In genomic region chr6:15402401-15403045, GRCh38 we compare ENCODE assay signal across 13 cellular contexts.
DNase-seq lines count a peak whose midpoint lies in the region; ATAC-seq, FAIRE-seq and TF ChIP-seq lines count a peak whose summit lies in the region.
"Had no signal": no experiment of that assay in that cellular context is flagged by ENCODE, and none has a peak within 500 bp of the region (broad histone marks: within the 10 kb centered on the region; RNA-seq: fewer than 3 reads in every experiment).

No MANE protein-coding gene starts in this region.

- H3K4me3 ChIP-seq in right cardiac atrium (ENCODE audit: low read length): no peak overlapping the region
- H3K4me3 ChIP-seq in heart left ventricle: no peak overlapping the region
- no peak overlapping the region for H3K4me3 ChIP-seq in astrocyte (ENCODE audit: insufficient read depth, low read depth, low read length)

- intact Hi-C loops in right cardiac atrium (cut with DNase I) (no loop called here), heart left ventricle (cut with DNase I) (loop anchor here in 4 of 10 donors (5.0 kb wide), 2 partner anchors 35 to 90 kb away; no protein-coding TSS in a partner anchor)

- peaks cover 98% of the 10 kb centered on the region for H3K79me2 ChIP-seq in astrocyte (ENCODE audit: insufficient read depth, low read length)

- H4K20me1 ChIP-seq in astrocyte (ENCODE audit: insufficient read depth, low read length): peaks cover 97% of the 10 kb centered on the region

- H3K4me2 ChIP-seq in astrocyte (ENCODE audit: low read length): no peak overlapping the region

- H3K4me1 ChIP-seq in right cardiac atrium (ENCODE audit: control insufficient read depth, insufficient read depth, low read length) (peaks cover 19% of the 10 kb centered on the region), heart left ventricle (peaks cover 4 to 80% (median 55%) of the 10 kb centered on the region in 12 donors), astrocyte (ENCODE audit: insufficient read depth, low read length) (peaks cover 24% of the 10 kb centered on the region)

- no peaks in the 10 kb centered on the region for H3K9me3 ChIP-seq in right cardiac atrium (ENCODE audit: control insufficient read depth, low read length)
- H3K9me3 ChIP-seq in heart left ventricle: no peaks in the 10 kb centered on the region
- no peaks in the 10 kb centered on the region for H3K9me3 ChIP-seq in astrocyte (ENCODE audit: insufficient read depth, low read depth, low read length)
- H3K9me3 ChIP-seq: BE2C had no signal

- no peaks in the 10 kb centered on the region for H3K27me3 Mint-ChIP-seq in astrocyte (ENCODE audit: low read depth, unreplicated experiment)
- H3K27me3 Mint-ChIP-seq in mesothelial cell of epicardium (ENCODE audit: low read depth): no peaks in the 10 kb centered on the region
- no peaks in the 10 kb centered on the region for H3K27me3 Mint-ChIP-seq in type B pancreatic cell

- H3K36me3 Mint-ChIP-seq in astrocyte (ENCODE audit: low read depth, unreplicated experiment) (no peaks in the 10 kb centered on the region), mesothelial cell of epicardium (no peaks in the 10 kb centered on the region), type B pancreatic cell (peaks cover 2% of the 10 kb centered on the region)

- no peak for TF ChIP-seq POLR2A in heart left ventricle (IDR thresholded peaks at IDR 0.05)

- ATAC-seq in right cardiac atrium (no peak), heart left ventricle (no peak), HG02884 (IDR thresholded peaks at IDR 0.05; ENCODE audit: unreplicated experiment) (no peak)
- ATAC-seq: activated CD4-positive, CD25-positive, alpha-beta regulatory T cell treated with anti-CD3 and anti-CD28 coated beads, Interleukin-2, amount 50 U/mL, for 24 hours had no signal

- TF ChIP-seq CTCF in heart left ventricle (IDR thresholded peaks at IDR 0.05): no peak
- TF ChIP-seq CTCF in astrocyte (IDR thresholded peaks at IDR 0.05; ENCODE audit: insufficient read depth, low read depth, low read length): no peak
- no peak for TF ChIP-seq CTCF in mesothelial cell of epicardium (IDR thresholded peaks at IDR 0.05; ENCODE audit: unreplicated experiment)
- no peak for TF ChIP-seq CTCF in type B pancreatic cell (conservative IDR thresholded peaks at IDR 0.05)

- H3K27me3 ChIP-seq in right cardiac atrium (ENCODE audit: control insufficient read depth, insufficient read depth): no peaks in the 10 kb centered on the region
- no peaks in the 10 kb centered on the region for H3K27me3 ChIP-seq in heart left ventricle
- no peaks in the 10 kb centered on the region for H3K27me3 ChIP-seq in astrocyte (ENCODE audit: insufficient read depth, low read length)
- H3K27me3 ChIP-seq: BE2C had no signal

- DNase-seq in right cardiac atrium: no peak
- no peak for DNase-seq in heart left ventricle
- DNase-seq in astrocyte (ENCODE audit: low read depth): no peak
- DNase-seq in mesothelial cell of epicardium (ENCODE audit: low spot score in 2 of 2, unreplicated experiment in 2 of 2): no peak
- DNase-seq in type B pancreatic cell (ENCODE audit: extremely low spot score, unreplicated experiment): no peak
- no peak for DNase-seq in NCI-H2029 treated with DMSO at 0.1 percent for 48 hours (lab: John Stamatoyannopoulos, UW)
- DNase-seq in ACHN: no peak
- DNase-seq: amniotic stem cell, BE2C, GDM1 had no signal

- no peak for FAIRE-seq in astrocyte (lab: Jason Lieb, UNC)
- FAIRE-seq: endometrium had no signal

- H3K27ac Mint-ChIP-seq in astrocyte (ENCODE audit: unreplicated experiment) (peak overlapping the region; percentile 0), mesothelial cell of epicardium (peak overlapping the region; percentile 91), type B pancreatic cell (peak overlapping the region; percentile 75)

- no peaks in the 10 kb centered on the region for H3K36me3 ChIP-seq in heart left ventricle
- H3K36me3 ChIP-seq in astrocyte (ENCODE audit: insufficient read depth, low read length): no peaks in the 10 kb centered on the region
- H3K36me3 ChIP-seq: BE2C had no signal

- in situ Hi-C loops in ACHN (cut with HindIII; ENCODE audit: low pct_ligation_motif_present, low pct_unique_long_range_greater_than_20kb, low sequenced_read_pairs): no loop called here

- 71% methylated on average over 9 of the region's 9 CpGs for WGBS in right cardiac atrium
- 59 to 74% (median 65%) methylated on average over 9 of the region's 9 CpGs for WGBS in heart left ventricle, 4 donors

- peak overlapping the region; percentile 70 for H3K27ac ChIP-seq in right cardiac atrium (ENCODE audit: low read length)
- H3K27ac ChIP-seq in heart left ventricle: peak overlapping the region in 4 of 12 donors; percentile 9 to 57 (median 28)
- no peak overlapping the region for H3K27ac ChIP-seq in astrocyte (ENCODE audit: low read depth, low read length)

- no peak overlapping the region for H3K9ac ChIP-seq in astrocyte (ENCODE audit: low read length)

- H3K9me3 Mint-ChIP-seq in astrocyte (ENCODE audit: unreplicated experiment) (no peaks in the 10 kb centered on the region), mesothelial cell of epicardium (no peaks in the 10 kb centered on the region), type B pancreatic cell (no peaks in the 10 kb centered on the region)

- H3K4me1 Mint-ChIP-seq in astrocyte (ENCODE audit: low read depth, unreplicated experiment): peaks cover 64% of the 10 kb centered on the region
- peaks cover 66% of the 10 kb centered on the region for H3K4me1 Mint-ChIP-seq in mesothelial cell of epicardium
- peaks cover 73% of the 10 kb centered on the region for H3K4me1 Mint-ChIP-seq in type B pancreatic cell (ENCODE audit: unreplicated experiment)

- H3K4me3 Mint-ChIP-seq in astrocyte (ENCODE audit: unreplicated experiment): no peak overlapping the region
- no peak overlapping the region for H3K4me3 Mint-ChIP-seq in mesothelial cell of epicardium
- peak overlapping the region; percentile 74 for H3K4me3 Mint-ChIP-seq in type B pancreatic cell

- H2AFZ ChIP-seq in astrocyte (ENCODE audit: low read depth, low read length): no peak overlapping the region

Comparison
In these comparisons a context has a peak if more than half of its experiments do, and no peak if none do; other contexts are left out.
1. H3K27ac Mint-ChIP-seq: peak in every context shown above with its lines; median percentile 91 in mesothelial cell of epicardium; 75 in type B pancreatic cell; 0 in astrocyte.